Comparison of ENCODE assay signal across 8 cellular contexts in the genomic region with DNA sequence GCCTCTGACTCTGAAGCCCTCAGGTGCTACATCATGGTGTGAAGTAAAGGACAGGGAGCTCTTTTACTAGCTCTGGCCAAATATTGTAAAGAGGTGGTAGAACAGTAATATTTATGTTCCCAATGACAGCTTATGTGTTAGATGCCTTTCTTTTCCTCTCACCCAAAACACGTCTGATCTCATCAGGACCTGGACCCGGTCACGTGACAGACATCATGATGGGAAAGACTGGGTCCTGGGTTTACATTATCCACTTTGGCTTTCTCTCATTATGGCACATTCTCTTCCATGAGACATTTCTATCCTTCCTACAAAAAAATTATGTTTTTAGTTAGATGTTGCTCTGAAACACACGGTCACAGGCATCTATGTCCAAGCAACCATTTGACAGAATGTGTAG.
"Had no signal": no experiment of that assay in that cellular context is flagged by ENCODE, and none has a peak within 500 bp of the region (broad histone marks: within the 10 kb centered on the region; RNA-seq: fewer than 3 reads in every experiment).

No MANE protein-coding gene starts in this region.

- H3K4me2 ChIP-seq: GM23338 had no signal

- H3K27ac Mint-ChIP-seq: GM23338, H9 had no signal

- DNase-seq: H9, HCEC 1CT, IMR-90, KBM-7 had no signal

- H3K4me1 Mint-ChIP-seq: GM23338 had no signal

- H3K4me3 ChIP-seq: GM23338 had no signal

- H3K9me3 Mint-ChIP-seq: GM23338, H9 had no signal

- H3K4me3 Mint-ChIP-seq: GM23338, H9 had no signal

- ATAC-seq: GM23338 had no signal

- H2AFZ ChIP-seq: GM23338 had no signal

- H3K27ac ChIP-seq: HL-60 had no signal

- FAIRE-seq: H1, H54 had no signal
